Comparison of ENCODE assay signal across 9 cellular contexts in the genomic region with DNA sequence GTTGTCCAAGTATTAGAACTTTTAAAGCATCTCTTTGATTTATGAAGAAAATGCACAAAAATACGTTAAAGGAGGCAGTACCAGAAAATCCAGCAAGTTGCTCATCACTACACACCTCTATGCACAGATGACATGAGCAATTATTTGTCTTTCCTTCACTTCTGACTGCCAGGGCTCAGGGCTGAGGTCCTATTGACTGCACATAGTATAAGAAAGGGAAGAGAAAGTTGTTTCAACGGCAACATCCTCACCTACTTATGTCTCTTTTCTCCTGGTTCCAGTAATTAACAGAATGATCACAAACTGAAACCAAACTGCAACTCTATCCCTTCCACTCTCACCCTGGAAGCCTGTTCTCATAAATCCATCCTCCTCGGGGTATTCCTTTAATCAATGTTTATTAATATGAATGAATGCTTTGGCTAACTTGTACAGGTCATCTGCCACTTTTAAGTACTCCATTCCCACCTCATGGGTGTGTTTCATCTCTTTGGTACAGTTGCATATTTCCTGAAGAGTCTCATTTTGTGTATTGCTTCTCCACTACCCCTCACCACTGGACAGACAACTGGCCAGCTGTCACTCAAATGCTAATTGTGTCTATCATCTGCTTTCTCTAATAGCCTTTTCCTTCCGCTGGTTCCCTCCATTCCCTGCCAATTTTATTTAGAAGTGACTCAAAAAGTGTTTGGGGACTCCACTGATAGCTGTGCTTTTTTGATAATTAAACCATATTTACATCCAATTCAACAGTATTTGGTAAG. TPM values are rescaled to one million over a fixed set of nuclear protein-coding genes. Genes with fewer than 3 reads are reported as not detected.
DNase-seq lines count a peak whose midpoint lies in the region; ATAC-seq and TF ChIP-seq lines count a peak whose summit lies in the region.
"Had no signal": no experiment of that assay in that cellular context is flagged by ENCODE, and none has a peak within 500 bp of the region (broad histone marks: within the 10 kb centered on the region; RNA-seq: fewer than 3 reads in every experiment).

No MANE protein-coding gene starts in this region.

- peak overlapping the region; percentile 12 to 51 for H3K4me3 ChIP-seq in neutrophil (ENCODE audit: low read depth in 1 of 2, low read length in 1 of 2)
- H3K4me3 ChIP-seq in transverse colon = no peak overlapping the region

- peak overlapping the region; percentile 88 for H3K27ac Mint-ChIP-seq in T-helper 2 cell treated with Interferon-gamma antibody and Interleukin-4, amounts not matched to agents 5 μg/mL and 100 μg/mL, for 36 hours
- peak overlapping the region; percentile 92 for H3K27ac Mint-ChIP-seq in activated CD8-positive, alpha-beta T cell treated with anti-CD3 and anti-CD28 coated beads, Interleukin-2, amount 10 ng/mL, durations not matched to agents 7 days and 5 days

- WGBS in transverse colon (ENCODE audit: low coverage in 1 of 2), 2 donors = 68 to 70% methylated on average over 4 of the region's 4 CpGs

- ATAC-seq in HG02981 (IDR thresholded peaks at IDR 0.05; ENCODE audit: unreplicated experiment) (peak; percentile 9), GM19023 (IDR thresholded peaks at IDR 0.05; ENCODE audit: unreplicated experiment) (no peak)
- peak; percentile 28 for ATAC-seq in activated CD8-positive, alpha-beta T cell treated with anti-CD3 and anti-CD28 coated beads, Interleukin-2, amount 10 ng/mL, durations not matched to agents 7 days and 5 days

- no peaks in the 10 kb centered on the region for H3K9me3 Mint-ChIP-seq in T-helper 2 cell treated with Interferon-gamma antibody and Interleukin-4, amounts not matched to agents 5 μg/mL and 100 μg/mL, for 36 hours
- H3K9me3 Mint-ChIP-seq in activated CD8-positive, alpha-beta T cell treated with anti-CD3 and anti-CD28 coated beads, Interleukin-2, amount 10 ng/mL, durations not matched to agents 7 days and 5 days (ENCODE audit: insufficient read depth) = no peaks in the 10 kb centered on the region

- H3K27ac ChIP-seq in neutrophil (peak overlapping the region; percentile 88), transverse colon (peak overlapping the region in 2 of 4 donors; percentile 0 to 1)

- H3K36me3 Mint-ChIP-seq in T-helper 2 cell treated with Interferon-gamma antibody and Interleukin-4, amounts not matched to agents 5 μg/mL and 100 μg/mL, for 36 hours (ENCODE audit: low read depth) = peaks cover 40% of the 10 kb centered on the region
- H3K36me3 Mint-ChIP-seq in activated CD8-positive, alpha-beta T cell treated with anti-CD3 and anti-CD28 coated beads, Interleukin-2, amount 10 ng/mL, durations not matched to agents 7 days and 5 days (ENCODE audit: low read depth) = peaks cover 62% of the 10 kb centered on the region

- peaks cover 65% of the 10 kb centered on the region for H3K4me1 Mint-ChIP-seq in T-helper 2 cell treated with Interferon-gamma antibody and Interleukin-4, amounts not matched to agents 5 μg/mL and 100 μg/mL, for 36 hours (ENCODE audit: low read depth)
- H3K4me1 Mint-ChIP-seq in activated CD8-positive, alpha-beta T cell treated with anti-CD3 and anti-CD28 coated beads, Interleukin-2, amount 10 ng/mL, durations not matched to agents 7 days and 5 days (ENCODE audit: low read depth) = peaks cover 87% of the 10 kb centered on the region

- no peak for TF ChIP-seq EP300 in transverse colon (IDR thresholded peaks at IDR 0.05; ENCODE audit: low read depth)

- peak overlapping the region; percentile 83 for H3K4me3 Mint-ChIP-seq in T-helper 2 cell treated with Interferon-gamma antibody and Interleukin-4, amounts not matched to agents 5 μg/mL and 100 μg/mL, for 36 hours
- H3K4me3 Mint-ChIP-seq in activated CD8-positive, alpha-beta T cell treated with anti-CD3 and anti-CD28 coated beads, Interleukin-2, amount 10 ng/mL, durations not matched to agents 7 days and 5 days = peak overlapping the region; percentile 78

- CTCF ChIA-PET in activated CD8-positive, alpha-beta T cell treated with anti-CD3 and anti-CD28 coated beads, Interleukin-2, amount 10 ng/mL, durations not matched to agents 7 days and 5 days (lab: Charles Lee) = interaction anchor here (1.0 to 2.5 kb wide), 7 partner anchors 9 to 58 kb away, joined by 3 to 7 read pairs (median 5); a partner anchor contains a TSS

- H3K27me3 Mint-ChIP-seq in T-helper 2 cell treated with Interferon-gamma antibody and Interleukin-4, amounts not matched to agents 5 μg/mL and 100 μg/mL, for 36 hours (ENCODE audit: low read depth) = no peaks in the 10 kb centered on the region
- no peaks in the 10 kb centered on the region for H3K27me3 Mint-ChIP-seq in activated CD8-positive, alpha-beta T cell treated with anti-CD3 and anti-CD28 coated beads, Interleukin-2, amount 10 ng/mL, durations not matched to agents 7 days and 5 days (ENCODE audit: low read depth)

- intact Hi-C loops in transverse colon (cut with DNase I; ENCODE audit: low total_unique reads) = no loop called here

- peaks cover 7% of the 10 kb centered on the region for H3K36me3 ChIP-seq in neutrophil
- H3K36me3 ChIP-seq in transverse colon = no peaks in the 10 kb centered on the region

- TF ChIP-seq CTCF in neutrophil (IDR thresholded peaks at IDR 0.05) (no peak), transverse colon (IDR thresholded peaks at IDR 0.05) (no peak)

- H3K4me1 ChIP-seq in neutrophil (ENCODE audit: control insufficient read depth in 1 of 2, insufficient read depth in 1 of 2, low read depth in 1 of 2, low read length in 1 of 2) (peaks cover 84 to 87% of the 10 kb centered on the region in 2 experiments), transverse colon (peaks cover 3 to 22% (median 13%) of the 10 kb centered on the region in 4 donors)

- POLR2A ChIA-PET in activated CD8-positive, alpha-beta T cell treated with anti-CD3 and anti-CD28 coated beads, Interleukin-2, amount 10 ng/mL, durations not matched to agents 7 days and 5 days (lab: Charles Lee) = interaction anchor here (1.0 to 3.4 kb wide), 3 partner anchors 9 to 33 kb away, joined by 3 to 26 read pairs (median 3); no protein-coding TSS in a partner anchor

- TF ChIP-seq POLR2A in transverse colon (IDR thresholded peaks at IDR 0.05) = no peak

- no peak for DNase-seq in T-helper 2 cell treated with Interferon-gamma antibody and Interleukin-4, amounts not matched to agents 5 μg/mL and 100 μg/mL, for 36 hours (ENCODE audit: low spot score)
- DNase-seq in T-helper 2 cell = no peak
- DNase-seq in activated CD8-positive, alpha-beta T cell treated with anti-CD3 and anti-CD28 coated beads, Interleukin-2, amount 10 ng/mL, durations not matched to agents 7 days and 5 days = no peak
- DNase-seq in NCI-H774 (lab: John Stamatoyannopoulos, UW) = no peak
- no peak for DNase-seq in transverse colon
- DNase-seq: substantia nigra had no signal

- H3K27me3 ChIP-seq in neutrophil (no peaks in the 10 kb centered on the region), transverse colon (no peaks in the 10 kb centered on the region)

- in situ Hi-C loops in transverse colon (cut with MboI; ENCODE audit: low pct_ligation_motif_present in 1 of 4, low pct_unique_long_range_greater_than_20kb in 1 of 4, low sequenced_read_pairs in 3 of 4) = no loop called here

- H3K9me3 ChIP-seq in neutrophil = no peaks in the 10 kb centered on the region
- H3K9me3 ChIP-seq in transverse colon = no peaks in the 10 kb centered on the region

RNA-seq across cellular contexts. Expression of a gene that starts 34.5 kb away (rescaled TPM):
- 100 to 1,000 TPM; 102 to 105 TPM for total RNA-seq in activated CD8-positive, alpha-beta T cell treated with anti-CD3 and anti-CD28 coated beads, Interleukin-2, amount 10 ng/mL, durations not matched to agents 7 days and 5 days
- total RNA-seq in transverse colon = 10 to 100 TPM in 3 of 4 donors, 1 to 10 TPM in 1; 9.4 to 65.7 (median 24.1) TPM

RNA-seq across cellular contexts. Expression of a gene that starts 58.4 kb away (rescaled TPM):
- total RNA-seq in activated CD8-positive, alpha-beta T cell treated with anti-CD3 and anti-CD28 coated beads, Interleukin-2, amount 10 ng/mL, durations not matched to agents 7 days and 5 days = 10 to 100 TPM; 79.6 to 85.2 TPM
- 10 to 100 TPM; 10.1 to 65.3 (median 29.9) TPM for total RNA-seq in transverse colon

Comparison
In these comparisons a context has a peak if more than half of its experiments do, and no peak if none do; other contexts are left out.
1. H3K4me3 ChIP-seq: peak in neutrophil (2 of 2); none in transverse colon (0 of 4).